8 cellular contexts compared by ENCODE assay signal in the genomic region with DNA sequence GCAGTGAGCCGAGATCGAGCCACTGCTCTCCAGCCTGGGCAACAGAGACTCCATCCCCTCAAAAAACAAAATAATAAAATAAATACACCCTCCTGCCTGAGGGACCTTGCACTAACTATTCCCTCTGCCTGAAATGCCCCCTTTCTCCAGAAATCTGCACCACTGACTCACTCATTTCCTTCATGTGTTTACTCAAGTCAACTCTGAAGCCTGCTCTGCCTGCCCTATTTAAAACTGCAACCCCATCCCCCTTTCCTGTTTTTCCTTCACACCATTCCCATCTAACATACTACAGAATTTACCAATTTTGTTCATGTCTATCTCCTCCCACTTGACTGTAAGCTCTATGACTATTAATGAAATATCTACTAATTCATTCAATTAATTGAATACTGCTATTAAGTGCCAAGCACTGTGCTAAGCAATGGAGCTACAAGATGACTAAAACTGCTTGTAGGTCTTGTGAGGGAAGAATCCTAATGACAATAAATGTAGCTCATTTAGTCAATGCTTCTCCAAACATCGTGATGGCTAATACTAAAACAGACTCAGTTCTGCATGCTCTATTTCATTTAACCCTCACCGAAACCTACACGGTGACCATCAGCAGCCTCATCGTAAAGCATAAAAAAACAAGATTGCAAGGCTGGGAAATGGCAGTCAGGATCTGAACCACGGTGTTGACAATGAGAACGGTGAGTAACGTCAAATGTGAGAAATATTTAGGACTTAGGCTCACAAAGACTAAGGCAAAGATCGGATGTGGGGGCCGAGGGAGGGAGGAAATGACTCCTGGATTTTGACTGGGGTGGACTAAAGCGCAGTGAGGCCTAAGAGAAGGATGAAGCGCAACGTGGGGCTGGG. TPM values are rescaled to one million over a fixed set of nuclear protein-coding genes. Genes with fewer than 3 reads are reported as not detected.
DNase-seq lines count a peak whose midpoint lies in the region; ATAC-seq, FAIRE-seq and TF ChIP-seq lines count a peak whose summit lies in the region.

No MANE protein-coding gene starts in this region.

- 27% methylated on average over 14 of the region's 14 CpGs for WGBS in SK-N-SH (ENCODE audit: low lambda C conversion rate)
- WGBS in esophagus muscularis mucosa = 15% methylated on average over 14 of the region's 14 CpGs
- WGBS in pancreas, 2 donors = 16 to 17% methylated on average over 14 of the region's 14 CpGs

- peaks cover 26% of the 10 kb centered on the region for H3K79me2 ChIP-seq in SK-N-SH (ENCODE audit: insufficient read depth)

- no peak for TF ChIP-seq RAD21 in SK-N-SH (IDR thresholded peaks at IDR 0.05; ENCODE audit: low read length)

- DNase-seq in AG04450 (ENCODE audit: low read depth, low spot score) (peak; percentile 36), GM12892 (ENCODE audit: insufficient read length) (no peak), SK-N-SH (no peak), esophagus muscularis mucosa (ENCODE audit: extremely low spot score) (no peak), pancreas (no peak), GOT3 (lab: John Stamatoyannopoulos, UW) (no peak)
- DNase-seq in activated CD4-positive, alpha-beta T cell treated with anti-CD3 and anti-CD28 coated beads, Interleukin-2, amount 50 U/mL, for 1 hour = no peak

- H3K27ac ChIP-seq in AG04450 (ENCODE audit: low read depth, low read length) = peak overlapping the region; percentile 96
- H3K27ac ChIP-seq in SK-N-SH (ENCODE audit: low read depth in 2 of 2, low read length in 1 of 2) = peak overlapping the region; percentile 84 to 92
- peak overlapping the region; percentile 86 to 95 (median 94) for H3K27ac ChIP-seq in esophagus muscularis mucosa (replicated peaks in 1 of 4)
- H3K27ac ChIP-seq in pancreas = peak overlapping the region; percentile 29 to 91 (median 68)

- TF ChIP-seq POLR2A in GM12892 (IDR thresholded peaks at IDR 0.05; ENCODE audit: low read depth, low read length) (no peak), esophagus muscularis mucosa (IDR thresholded peaks at IDR 0.05; ENCODE audit: low read depth) (no peak)

- TF ChIP-seq EP300 in SK-N-SH (IDR thresholded peaks at IDR 0.05; ENCODE audit: borderline replicate concordance in 1 of 2, low read depth in 1 of 2, low read length in 1 of 2) (no peak), esophagus muscularis mucosa (IDR thresholded peaks at IDR 0.05) (no peak)

- H4K20me1 ChIP-seq in SK-N-SH (ENCODE audit: insufficient read depth) = 0 out of 2 replicates have a peak, but pooled peaks cover 4% of the 10 kb centered on the region

- H3K36me3 ChIP-seq in SK-N-SH (replicated peaks in 1 of 2; ENCODE audit: control insufficient read depth in 1 of 2, insufficient read depth in 2 of 2, low read length in 1 of 2) (peaks cover 8 to 10% of the 10 kb centered on the region in 2 experiments), esophagus muscularis mucosa (peaks cover 0 to 23% (median 17%) of the 10 kb centered on the region in 4 donors), pancreas (peaks cover 0 to 5% (median 0%) of the 10 kb centered on the region in 3 donors)

- H3K4me3 ChIP-seq in AG04450 (ENCODE audit: low read depth, low read length) (peak overlapping the region; percentile 90), SK-N-SH (ENCODE audit: low read depth in 2 of 2, low read length in 1 of 2) (peak overlapping the region; percentile 65 to 71), esophagus muscularis mucosa (peak overlapping the region; percentile 73 to 97 (median 84)), pancreas (peak overlapping the region; percentile 67 to 85 (median 80))

- ATAC-seq in pancreas = no peak
- ATAC-seq in HG02798 (IDR thresholded peaks at IDR 0.05; ENCODE audit: poor library complexity, unreplicated experiment) = no peak

- H2AFZ ChIP-seq in SK-N-SH (ENCODE audit: low read depth) = peak overlapping the region; percentile 76; the same call in 1 of the 2 replicates

- POLR2A ChIA-PET in AG04450 (lab: Yijun Ruan, JAX) (interaction anchor here (0.9 to 2.2 kb wide), 11 partner anchors 9 to 129 kb away, joined by 3 to 18 read pairs (median 9); partner anchors contain the start of genes CCDC28B, KHDRBS1 and KPNA6), SK-N-SH (lab: Yijun Ruan, JAX) (interaction anchor here (0.9 to 2.4 kb wide), 13 partner anchors 9 to 139 kb away, joined by 3 to 16 read pairs (median 5); partner anchors contain the start of genes KHDRBS1, KPNA6 and TXLNA)

- peaks cover 34% of the 10 kb centered on the region for H3F3A ChIP-seq in SK-N-SH (replicated peaks; ENCODE audit: insufficient read depth)

- H3K9ac ChIP-seq in SK-N-SH = peak overlapping the region; percentile 83

- CTCF ChIA-PET in AG04450 (lab: Charles Lee) (interaction anchor here (1.0 to 2.9 kb wide), 3 partner anchors 9 to 93 kb away, joined by 3 to 20 read pairs (median 4); partner anchors contain the start of gene KPNA6), SK-N-SH (lab: Yijun Ruan, JAX) (interaction anchor here (1.0 to 1.2 kb wide), 2 partner anchors 108 to 309 kb away, joined by 3 to 5 read pairs; no protein-coding TSS in a partner anchor)

- intact Hi-C loops in esophagus muscularis mucosa (cut with DNase I) (loop anchor here (5.0 kb wide), 1 partner anchor 35 kb away; the partner anchor contains the start of gene KPNA6), pancreas (cut with DNase I) (no loop called here)

- H3K4me2 ChIP-seq in SK-N-SH = peak overlapping the region; percentile 85

- no peaks in the 10 kb centered on the region for H3K9me2 ChIP-seq in SK-N-SH

- no peaks in the 10 kb centered on the region for H3K27me3 ChIP-seq in AG04450 (ENCODE audit: control insufficient read depth, insufficient read depth, low read length)
- no peaks in the 10 kb centered on the region for H3K27me3 ChIP-seq in SK-N-SH (ENCODE audit: insufficient read depth)
- H3K27me3 ChIP-seq in esophagus muscularis mucosa = no peaks in the 10 kb centered on the region
- no peaks in the 10 kb centered on the region for H3K27me3 ChIP-seq in pancreas

- FAIRE-seq in GM12892 (lab: Jason Lieb, UNC) (peak; percentile 54), pancreas (lab: Jason Lieb, UNC) (no peak)

- H3K9me3 ChIP-seq in AG04450 (ENCODE audit: control insufficient read depth, insufficient read depth, low read length) = no peaks in the 10 kb centered on the region
- H3K9me3 ChIP-seq in SK-N-SH = no peaks in the 10 kb centered on the region
- no peaks in the 10 kb centered on the region for H3K9me3 ChIP-seq in esophagus muscularis mucosa
- no peaks in the 10 kb centered on the region for H3K9me3 ChIP-seq in pancreas

- peaks cover 13 to 31% of the 10 kb centered on the region in 2 experiments for H3K4me1 ChIP-seq in SK-N-SH (ENCODE audit: control insufficient read depth in 1 of 2, insufficient read depth in 2 of 2, low read depth in 1 of 2, low read length in 1 of 2)
- peaks cover 21 to 36% (median 25%) of the 10 kb centered on the region in 4 donors for H3K4me1 ChIP-seq in esophagus muscularis mucosa
- peaks cover 0 to 10% (median 0%) of the 10 kb centered on the region in 3 donors for H3K4me1 ChIP-seq in pancreas

- TF ChIP-seq CTCF in AG04450 (IDR thresholded peaks at IDR 0.05; ENCODE audit: low read depth, low read length) = no peak
- no peak for TF ChIP-seq CTCF in SK-N-SH (IDR thresholded peaks at IDR 0.05)
- no peak for TF ChIP-seq CTCF in esophagus muscularis mucosa (IDR thresholded peaks at IDR 0.05)
- no peak for TF ChIP-seq CTCF in pancreas (IDR thresholded peaks at IDR 0.05)

TF ChIP-seq in SK-N-SH, 30 proteins besides CTCF, POLR2A, EP300 and RAD21:
- TF ChIP-seq, protein P1, sequence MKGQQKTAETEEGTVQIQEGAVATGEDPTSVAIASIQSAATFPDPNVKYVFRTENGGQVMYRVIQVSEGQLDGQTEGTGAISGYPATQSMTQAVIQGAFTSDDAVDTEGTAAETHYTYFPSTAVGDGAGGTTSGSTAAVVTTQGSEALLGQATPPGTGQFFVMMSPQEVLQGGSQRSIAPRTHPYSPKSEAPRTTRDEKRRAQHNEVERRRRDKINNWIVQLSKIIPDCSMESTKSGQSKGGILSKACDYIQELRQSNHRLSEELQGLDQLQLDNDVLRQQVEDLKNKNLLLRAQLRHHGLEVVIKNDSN (IDR thresholded peaks at IDR 0.05; ENCODE audit: borderline replicate concordance, low read depth) = no peak

RNA-seq across cellular contexts. Expression of gene TMEM39B, which starts 0.7 kb away (rescaled TPM):
- polyA plus RNA-seq in AG04450 (2011; rRNA removed) (16.2 and 21.0 TPM in 2 replicates), SK-N-SH (2012; rRNA removed) (24.4 and 25.1 TPM in 2 replicates), pancreas (10 to 100 TPM in 1 of 2 donors, 1 to 10 TPM in 1; 6.3 to 11.8 TPM)
- 26.9 and 37.1 TPM in 2 replicates for polyA minus RNA-seq in AG04450 (2011; rRNA and poly(A)+ RNA removed)
- polyA plus RNA-seq in GM12892 (2012; ENCODE audit: missing spikeins) = 12.3 TPM
- polyA plus RNA-seq in SK-N-SH (2012; cell fraction: cytosol; rRNA removed) = 9.8 and 15.3 TPM in 2 replicates
- polyA plus RNA-seq in SK-N-SH (2012; cell fraction: nucleus; rRNA removed) = 28.5 and 32.0 TPM in 2 replicates
- total RNA-seq in esophagus muscularis mucosa (1 to 10 TPM; 2.9 to 6.1 (median 4.8) TPM), pancreas (1 to 10 TPM; 5.1 to 8.7 (median 6.1) TPM)

RNA-seq across cellular contexts. Expression of gene KPNA6, which starts 35.9 kb away (rescaled TPM):
- polyA plus RNA-seq in AG04450 (2011; rRNA removed) (45.9 and 54.4 TPM in 2 replicates), SK-N-SH (2012; rRNA removed) (13.1 and 18.4 TPM in 2 replicates), pancreas (1 to 10 TPM; 4.9 to 7.9 TPM)
- polyA minus RNA-seq in AG04450 (2011; rRNA and poly(A)+ RNA removed) = 60.1 and 62.1 TPM in 2 replicates
- polyA plus RNA-seq in GM12892 (2012; ENCODE audit: missing spikeins) = 17.1 TPM
- 15.6 and 16.1 TPM in 2 replicates for polyA plus RNA-seq in SK-N-SH (2012; cell fraction: cytosol; rRNA removed)
- 13.7 and 17.3 TPM in 2 replicates for polyA plus RNA-seq in SK-N-SH (2012; cell fraction: nucleus; rRNA removed)
- total RNA-seq in esophagus muscularis mucosa (10 to 100 TPM; 47.8 to 71.3 (median 55.4) TPM), pancreas (10 to 100 TPM; 20.9 to 36.2 (median 26.9) TPM)

RNA-seq across cellular contexts. Expression of gene KHDRBS1, which starts 58.3 kb away (rescaled TPM):
- polyA plus RNA-seq in AG04450 (2011; rRNA removed) = 76.2 and 76.6 TPM in 2 replicates
- polyA minus RNA-seq in AG04450 (2011; rRNA and poly(A)+ RNA removed) = 49.0 and 51.5 TPM in 2 replicates
- 141 TPM for polyA plus RNA-seq in GM12892 (2012; ENCODE audit: missing spikeins)
- polyA plus RNA-seq in SK-N-SH (2012; rRNA removed) = 37.7 and 52.8 TPM in 2 replicates
- 64.8 and 67.8 TPM in 2 replicates for polyA plus RNA-seq in SK-N-SH (2012; cell fraction: cytosol; rRNA removed)
- polyA plus RNA-seq in SK-N-SH (2012; cell fraction: nucleus; rRNA removed) = 52.7 and 57.2 TPM in 2 replicates
- total RNA-seq in esophagus muscularis mucosa = 10 to 100 TPM; 71.8 to 90.5 (median 79.7) TPM
- 10 to 100 TPM; 26.6 to 56.7 (median 41.2) TPM for total RNA-seq in pancreas
- 10 to 100 TPM; 22.8 to 41.7 TPM for polyA plus RNA-seq in pancreas
